32 cellular contexts compared by ENCODE assay signal in the genomic region with DNA sequence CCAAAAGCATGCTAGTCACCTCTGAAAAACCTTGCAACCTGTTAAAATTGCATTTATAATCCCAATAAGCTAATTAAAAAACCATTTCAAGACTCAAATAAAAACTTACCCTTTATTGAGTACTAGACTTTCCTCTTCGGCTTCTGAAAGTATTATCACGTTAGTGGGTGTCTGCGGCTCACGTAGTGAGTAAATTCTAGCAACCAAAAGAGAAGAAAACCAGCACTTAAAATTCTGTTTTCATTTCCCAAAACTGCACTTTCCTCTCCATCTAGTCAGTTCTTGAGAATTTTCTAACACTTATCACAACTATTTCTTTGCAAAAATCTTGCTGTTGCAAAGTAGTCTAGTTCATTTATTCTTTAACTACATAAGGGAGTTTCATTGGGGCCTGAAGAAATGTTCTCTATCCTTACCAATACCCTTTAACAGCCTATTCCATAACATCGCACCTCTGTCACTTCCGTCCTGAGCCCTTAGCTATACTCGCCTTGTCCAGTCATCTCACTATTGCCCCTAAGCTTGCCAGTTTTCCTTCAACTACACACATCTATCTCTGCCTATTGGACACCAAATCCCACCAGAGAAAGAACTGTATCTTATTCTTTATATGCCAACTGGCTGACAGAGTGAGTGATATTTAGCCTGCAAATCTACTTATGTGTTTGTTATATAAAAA. TPM values are rescaled to one million over a fixed set of nuclear protein-coding genes. Genes with fewer than 3 reads are reported as not detected.
A peak's percentile ranks its signal among the peaks of the same experiment; 100 is the strongest.
DNase-seq lines count a peak whose midpoint lies in the region; ATAC-seq and TF ChIP-seq lines count a peak whose summit lies in the region.
"Had no signal": no experiment of that assay in that cellular context is flagged by ENCODE, and none has a peak within 500 bp of the region (broad histone marks: within the 10 kb centered on the region; RNA-seq: fewer than 3 reads in every experiment).

No MANE protein-coding gene starts in this region.

- H3K27ac Mint-ChIP-seq in activated naive CD4-positive, alpha-beta T cell treated with anti-CD3 and anti-CD28 coated beads for 36 hours = peak overlapping the region; percentile 2
- H3K27ac Mint-ChIP-seq in activated naive CD4-positive, alpha-beta T cell treated with anti-CD3 and anti-CD28 coated beads, Interleukin-2, amount 10 ng/mL, durations not matched to agents 7 days and 5 days = no peak overlapping the region
- peak overlapping the region; percentile 44 for H3K27ac Mint-ChIP-seq in activated CD4-positive, alpha-beta memory T cell treated with anti-CD3 and anti-CD28 coated beads, Interleukin-2, amount 10 ng/mL, durations not matched to agents 7 days and 5 days

- POLR2A ChIA-PET in activated CD4-positive, alpha-beta memory T cell treated with anti-CD3 and anti-CD28 coated beads, Interleukin-2, amount 10 ng/mL, durations not matched to agents 7 days and 5 days (lab: Charles Lee) = interaction anchor here (1.1 to 1.7 kb wide), 2 partner anchors 9 to 74 kb away, joined by 3 to 7 read pairs; a partner anchor contains a TSS

- H3K4me3 ChIP-seq in gastrocnemius medialis = no peak overlapping the region
- H3K4me3 ChIP-seq: BLaER1, esophagus squamous epithelium, gastroesophageal sphincter, ovary, upper lobe of left lung had no signal

- H3K9me3 ChIP-seq in gastrocnemius medialis = no peaks in the 10 kb centered on the region
- H3K9me3 ChIP-seq: BLaER1, esophagus squamous epithelium, gastroesophageal sphincter, ovary, upper lobe of left lung had no signal

- H3K36me3 Mint-ChIP-seq in activated naive CD4-positive, alpha-beta T cell treated with anti-CD3 and anti-CD28 coated beads for 36 hours (ENCODE audit: low read depth) = peaks cover 42% of the 10 kb centered on the region
- H3K36me3 Mint-ChIP-seq in activated naive CD4-positive, alpha-beta T cell treated with anti-CD3 and anti-CD28 coated beads, Interleukin-2, amount 10 ng/mL, durations not matched to agents 7 days and 5 days = peaks cover 36% of the 10 kb centered on the region
- H3K36me3 Mint-ChIP-seq in activated CD4-positive, alpha-beta memory T cell treated with anti-CD3 and anti-CD28 coated beads, Interleukin-2, amount 10 ng/mL, durations not matched to agents 7 days and 5 days (ENCODE audit: low read depth) = peaks cover 45% of the 10 kb centered on the region

- ATAC-seq in gastrocnemius medialis (no peak), omental fat pad (ENCODE audit: low FRiP score) (no peak), GM21367 (IDR thresholded peaks at IDR 0.05; ENCODE audit: unreplicated experiment) (no peak)
- ATAC-seq: gastroesophageal sphincter; left lobe of liver; naive thymus-derived CD4-positive, alpha-beta T cell had no signal

- H3K4me1 Mint-ChIP-seq in activated naive CD4-positive, alpha-beta T cell treated with anti-CD3 and anti-CD28 coated beads for 36 hours (ENCODE audit: low read depth) = peaks cover 43% of the 10 kb centered on the region
- H3K4me1 Mint-ChIP-seq in activated naive CD4-positive, alpha-beta T cell treated with anti-CD3 and anti-CD28 coated beads, Interleukin-2, amount 10 ng/mL, durations not matched to agents 7 days and 5 days = peaks cover 16% of the 10 kb centered on the region
- H3K4me1 Mint-ChIP-seq in activated CD4-positive, alpha-beta memory T cell treated with anti-CD3 and anti-CD28 coated beads, Interleukin-2, amount 10 ng/mL, durations not matched to agents 7 days and 5 days = peaks cover 39% of the 10 kb centered on the region

- H3K36me3 ChIP-seq in gastrocnemius medialis = peaks cover 0 to 82% of the 10 kb centered on the region in 2 donors
- H3K36me3 ChIP-seq: ovary had no signal

- no peak overlapping the region for H3K4me3 Mint-ChIP-seq in activated naive CD4-positive, alpha-beta T cell treated with anti-CD3 and anti-CD28 coated beads for 36 hours
- no peak overlapping the region for H3K4me3 Mint-ChIP-seq in activated naive CD4-positive, alpha-beta T cell treated with anti-CD3 and anti-CD28 coated beads, Interleukin-2, amount 10 ng/mL, durations not matched to agents 7 days and 5 days
- no peak overlapping the region for H3K4me3 Mint-ChIP-seq in activated CD4-positive, alpha-beta memory T cell treated with anti-CD3 and anti-CD28 coated beads, Interleukin-2, amount 10 ng/mL, durations not matched to agents 7 days and 5 days
- H3K4me3 Mint-ChIP-seq: naive thymus-derived CD4-positive, alpha-beta T cell had no signal

- TF ChIP-seq POLR2A in gastrocnemius medialis (IDR thresholded peaks at IDR 0.05) = no peak

- no peaks in the 10 kb centered on the region for H3K27me3 ChIP-seq in gastrocnemius medialis
- H3K27me3 ChIP-seq: BLaER1, esophagus squamous epithelium, gastroesophageal sphincter, ovary, upper lobe of left lung had no signal

- no peak for DNase-seq in activated naive CD4-positive, alpha-beta T cell treated with anti-CD3 and anti-CD28 coated beads for 36 hours
- no peak for DNase-seq in activated naive CD4-positive, alpha-beta T cell treated with anti-CD3 and anti-CD28 coated beads, Interleukin-2, amount 10 ng/mL, durations not matched to agents 7 days and 5 days
- DNase-seq in GM13976 (ENCODE audit: low spot score) = peak; percentile 27
- no peak for DNase-seq in activated CD4-positive, alpha-beta memory T cell treated with anti-CD3 and anti-CD28 coated beads, Interleukin-2, amount 10 ng/mL, durations not matched to agents 7 days and 5 days
- no peak for DNase-seq in gastrocnemius medialis
- DNase-seq in omental fat pad (ENCODE audit: low spot score) = no peak
- no peak for DNase-seq in NCI-H2196 (lab: John Stamatoyannopoulos, UW; ENCODE audit: unreplicated experiment)
- DNase-seq: activated CD4-positive, CD25-positive, alpha-beta regulatory T cell; activated CD8-positive, alpha-beta memory T cell treated with anti-CD3 and anti-CD28 coated beads for 24 hours; dermis blood vessel endothelial cell; DMS79; esophagus squamous epithelium; GDM1; KG1; MM.1S; naive thymus-derived CD4-positive, alpha-beta T cell; NCI-H1417; NCI-H2029 treated with DMSO at 0.1 percent for 48 hours; NCI-H2227 treated with DMSO at 0.1 percent for 48 hours; NCI-H526 treated with DMSO at 0.1 percent for 48 hours; ovary; SIG-M5; small intestine; stimulated activated CD4-positive, alpha-beta T cell treated with anti-CD3 and anti-CD28 coated beads, Interleukin-1b, Interleukin-23, amount 100 ng/mL, for 48 hours; stimulated activated CD8-positive, alpha-beta memory T cell treated with anti-CD3 and anti-CD28 coated beads, Interleukin-4, amount 100 ng/mL, for 48 hours; substantia nigra; T1000; upper lobe of left lung had no signal

- no peak for TF ChIP-seq CTCF in GM13976 (IDR thresholded peaks at IDR 0.05; ENCODE audit: borderline replicate concordance, control extremely low read depth, extremely low read depth, insufficient read depth, missing control alignments)
- TF ChIP-seq CTCF in gastrocnemius medialis (IDR thresholded peaks at IDR 0.05 in 4 of 5, conservative IDR thresholded peaks at IDR 0.05 in 1 of 5) = no peak
- TF ChIP-seq CTCF in omental fat pad (IDR thresholded peaks at IDR 0.05) = no peak

- intact Hi-C loops in activated naive CD4-positive, alpha-beta T cell treated with anti-CD3 and anti-CD28 coated beads for 36 hours (cut with micrococcal nuclease) = no loop called here
- intact Hi-C loops in gastrocnemius medialis (cut with DNase I; ENCODE audit: low total_unique reads) = no loop called here

- no peaks in the 10 kb centered on the region for H3K27me3 Mint-ChIP-seq in activated naive CD4-positive, alpha-beta T cell treated with anti-CD3 and anti-CD28 coated beads for 36 hours (ENCODE audit: low read depth)
- no peaks in the 10 kb centered on the region for H3K27me3 Mint-ChIP-seq in activated naive CD4-positive, alpha-beta T cell treated with anti-CD3 and anti-CD28 coated beads, Interleukin-2, amount 10 ng/mL, durations not matched to agents 7 days and 5 days
- no peaks in the 10 kb centered on the region for H3K27me3 Mint-ChIP-seq in activated CD4-positive, alpha-beta memory T cell treated with anti-CD3 and anti-CD28 coated beads, Interleukin-2, amount 10 ng/mL, durations not matched to agents 7 days and 5 days
- H3K27me3 Mint-ChIP-seq: naive thymus-derived CD4-positive, alpha-beta T cell had no signal

- H3K4me1 ChIP-seq in gastrocnemius medialis = peaks cover 9 to 34% of the 10 kb centered on the region in 2 donors
- H3K4me1 ChIP-seq: BLaER1 had no signal

- in situ Hi-C loops in GM13976 (cut with MboI; ENCODE audit: low sequenced_read_pairs, unreplicated experiment) = no loop called here
- in situ Hi-C loops in gastrocnemius medialis (cut with MboI; ENCODE audit: low sequenced_read_pairs in 4 of 4) = no loop called here

- H3K9me3 Mint-ChIP-seq in activated naive CD4-positive, alpha-beta T cell treated with anti-CD3 and anti-CD28 coated beads for 36 hours = no peaks in the 10 kb centered on the region
- H3K9me3 Mint-ChIP-seq in activated naive CD4-positive, alpha-beta T cell treated with anti-CD3 and anti-CD28 coated beads, Interleukin-2, amount 10 ng/mL, durations not matched to agents 7 days and 5 days = no peaks in the 10 kb centered on the region
- no peaks in the 10 kb centered on the region for H3K9me3 Mint-ChIP-seq in activated CD4-positive, alpha-beta memory T cell treated with anti-CD3 and anti-CD28 coated beads, Interleukin-2, amount 10 ng/mL, durations not matched to agents 7 days and 5 days
- H3K9me3 Mint-ChIP-seq: naive thymus-derived CD4-positive, alpha-beta T cell had no signal

- CTCF ChIA-PET in activated naive CD4-positive, alpha-beta T cell treated with anti-CD3 and anti-CD28 coated beads for 36 hours (lab: Charles Lee) = no interaction called here
- CTCF ChIA-PET in activated naive CD4-positive, alpha-beta T cell treated with anti-CD3 and anti-CD28 coated beads, Interleukin-2, amount 10 ng/mL, durations not matched to agents 7 days and 5 days (lab: Charles Lee) = no interaction called here
- CTCF ChIA-PET in activated CD4-positive, alpha-beta memory T cell treated with anti-CD3 and anti-CD28 coated beads, Interleukin-2, amount 10 ng/mL, durations not matched to agents 7 days and 5 days (lab: Charles Lee) = no interaction called here

- peak overlapping the region in 3 of 4 donors; percentile 42 to 70 (median 68) for H3K27ac ChIP-seq in gastrocnemius medialis
- H3K27ac ChIP-seq: BLaER1, esophagus squamous epithelium, gastroesophageal sphincter, ovary, upper lobe of left lung had no signal

RNA-seq across cellular contexts. Expression of a gene that starts 8.7 kb away (rescaled TPM):
- total RNA-seq in activated naive CD4-positive, alpha-beta T cell treated with anti-CD3 and anti-CD28 coated beads for 36 hours = 100 to 1,000 TPM; 115 to 131 TPM
- total RNA-seq in activated CD4-positive, alpha-beta memory T cell treated with anti-CD3 and anti-CD28 coated beads, Interleukin-2, amount 10 ng/mL, durations not matched to agents 7 days and 5 days = 10 to 100 TPM; 80.6 to 85.9 TPM
- total RNA-seq in gastrocnemius medialis (100 to 1,000 TPM; 140 to 197 (median 166) TPM), omental fat pad (10 to 100 TPM; 61.6 to 92.3 (median 70.6) TPM)

RNA-seq across cellular contexts. Expression of a gene that starts 9.2 kb away (rescaled TPM):
- 10 to 100 TPM; 64.7 to 68.8 TPM for total RNA-seq in activated naive CD4-positive, alpha-beta T cell treated with anti-CD3 and anti-CD28 coated beads for 36 hours
- total RNA-seq in activated CD4-positive, alpha-beta memory T cell treated with anti-CD3 and anti-CD28 coated beads, Interleukin-2, amount 10 ng/mL, durations not matched to agents 7 days and 5 days = 10 to 100 TPM; 49.5 to 52.2 TPM
- total RNA-seq in gastrocnemius medialis (10 to 100 TPM; 45.3 to 66.7 (median 53.7) TPM), omental fat pad (10 to 100 TPM; 27.9 to 44.8 (median 30.7) TPM)

RNA-seq across cellular contexts. Expression of a gene that starts 28.2 kb away (rescaled TPM):
- total RNA-seq in activated naive CD4-positive, alpha-beta T cell treated with anti-CD3 and anti-CD28 coated beads for 36 hours = 100 to 1,000 TPM; 435 to 460 TPM
- total RNA-seq in activated CD4-positive, alpha-beta memory T cell treated with anti-CD3 and anti-CD28 coated beads, Interleukin-2, amount 10 ng/mL, durations not matched to agents 7 days and 5 days = 100 to 1,000 TPM; 123 TPM
- total RNA-seq in gastrocnemius medialis (100 to 1,000 TPM; 102 to 200 (median 134) TPM), omental fat pad (100 to 1,000 TPM in 2 of 4 donors, 10 to 100 TPM in 2; 89.8 to 149 (median 102) TPM)

RNA-seq across cellular contexts. Expression of a gene that starts 58.0 kb away (rescaled TPM):
- 10 to 100 TPM; 15.9 to 17.1 TPM for total RNA-seq in activated naive CD4-positive, alpha-beta T cell treated with anti-CD3 and anti-CD28 coated beads for 36 hours
- total RNA-seq in activated CD4-positive, alpha-beta memory T cell treated with anti-CD3 and anti-CD28 coated beads, Interleukin-2, amount 10 ng/mL, durations not matched to agents 7 days and 5 days = 10 to 100 TPM; 15.0 to 16.3 TPM
- total RNA-seq in gastrocnemius medialis (10 to 100 TPM in 2 of 4 donors, 1 to 10 TPM in 2; 5.9 to 10.9 (median 9.2) TPM), omental fat pad (10 to 100 TPM; 10.2 to 34.1 (median 10.7) TPM)
